8 cellular contexts compared by ENCODE assay signal in genomic region chr19:43759515-43759914, GRCh38. TPM values are rescaled to one million over a fixed set of nuclear protein-coding genes. Genes with fewer than 3 reads are reported as not detected.
DNase-seq lines count a peak whose midpoint lies in the region; ATAC-seq and TF ChIP-seq lines count a peak whose summit lies in the region.

No MANE protein-coding gene starts in this region.

- intact Hi-C loops in esophagus muscularis mucosa (cut with DNase I): no loop called here

- H3K27me3 ChIP-seq in esophagus (ENCODE audit: control insufficient read depth in 1 of 2, insufficient read depth in 2 of 2, low read length in 2 of 2): no peaks in the 10 kb centered on the region
- H3K27me3 ChIP-seq in esophagus muscularis mucosa: no peaks in the 10 kb centered on the region

- H3K4me1 ChIP-seq in esophagus (ENCODE audit: control insufficient read depth in 2 of 2, insufficient read depth in 2 of 2, low read length in 1 of 2) (peaks cover 0 to 5% of the 10 kb centered on the region in 2 donors), esophagus muscularis mucosa (peaks cover 4 to 20% (median 16%) of the 10 kb centered on the region in 4 donors)

- ATAC-seq in HG03196 (IDR thresholded peaks at IDR 0.05; ENCODE audit: unreplicated experiment) (no peak), HG02678 (IDR thresholded peaks at IDR 0.05; ENCODE audit: unreplicated experiment) (no peak)

- TF ChIP-seq CTCF in GM12864 (IDR thresholded peaks at IDR 0.05; ENCODE audit: low read depth, low read length, missing control alignments): peak; percentile 57
- TF ChIP-seq CTCF in esophagus muscularis mucosa (IDR thresholded peaks at IDR 0.05): no peak

- no peak for TF ChIP-seq POLR2A in esophagus muscularis mucosa (IDR thresholded peaks at IDR 0.05; ENCODE audit: low read depth)

- no peak overlapping the region for H3K4me3 ChIP-seq in GM12864 (ENCODE audit: low read depth, low read length)
- H3K4me3 ChIP-seq in esophagus (ENCODE audit: low read depth in 1 of 2, low read length in 2 of 2): no peak overlapping the region
- no peak overlapping the region for H3K4me3 ChIP-seq in esophagus muscularis mucosa

- H3K27ac ChIP-seq in esophagus (ENCODE audit: low read depth in 2 of 2, low read length in 1 of 2) (peak overlapping the region; percentile 76 to 87), esophagus muscularis mucosa (replicated peaks in 1 of 4) (no peak overlapping the region)

- no peaks in the 10 kb centered on the region for H3K9me3 ChIP-seq in esophagus (ENCODE audit: control insufficient read depth in 2 of 2, insufficient read depth in 1 of 2, low read depth in 1 of 2, low read length in 1 of 2)
- H3K9me3 ChIP-seq in esophagus muscularis mucosa: no peaks in the 10 kb centered on the region

- peak; percentile 92 for DNase-seq in A172 (ENCODE audit: low spot score)
- no peak for DNase-seq in GM12864 (ENCODE audit: low read depth)
- DNase-seq in RPMI7951 (ENCODE audit: low read depth): peak; percentile 94
- no peak for DNase-seq in amygdala (lab: John Stamatoyannopoulos, UW)
- DNase-seq in esophagus muscularis mucosa (ENCODE audit: extremely low spot score): no peak

- TF ChIP-seq EP300 in esophagus muscularis mucosa (IDR thresholded peaks at IDR 0.05): no peak

- 35 to 55% methylated on average over 5 of the region's 5 CpGs for WGBS in esophagus, 2 donors
- WGBS in esophagus muscularis mucosa: 67% methylated on average over 5 of the region's 5 CpGs

- H3K36me3 ChIP-seq in esophagus (ENCODE audit: control insufficient read depth in 2 of 2, insufficient read depth in 2 of 2, low read length in 1 of 2) (no peaks in the 10 kb centered on the region), esophagus muscularis mucosa (no peaks in the 10 kb centered on the region)

RNA-seq across cellular contexts. Expression of gene SMG9, which starts 4.8 kb away (rescaled TPM):
- 15.9 and 23.1 TPM in 2 replicates for total RNA-seq in A172 (2014; rRNA removed; shearing (Covaris generic))
- total RNA-seq in RPMI7951 (2014; rRNA removed; shearing (Covaris generic)): 17.0 and 39.3 TPM in 2 replicates
- polyA plus RNA-seq in esophagus: 10 to 100 TPM; 15.8 to 23.2 TPM
- 10 to 100 TPM in 3 of 4 donors, 1 to 10 TPM in 1; 7.5 to 25.6 (median 22.3) TPM for total RNA-seq in esophagus muscularis mucosa

RNA-seq across cellular contexts. Expression of gene KCNN4, which starts 21.3 kb away (rescaled TPM):
- 57.6 and 68.6 TPM in 2 replicates for total RNA-seq in A172 (2014; rRNA removed; shearing (Covaris generic))
- total RNA-seq in RPMI7951 (2014; rRNA removed; shearing (Covaris generic)): 71.6 and 126 TPM in 2 replicates
- 1 to 10 TPM; 3.9 to 4.6 TPM for polyA plus RNA-seq in esophagus
- total RNA-seq in esophagus muscularis mucosa: 1 to 10 TPM; 1.7 to 6.7 (median 1.9) TPM

RNA-seq across cellular contexts. Expression of gene LYPD5, which starts 42.7 kb away (rescaled TPM):
- 0.31 TPM in 1 of 2 replicates, not detected in the other for total RNA-seq in A172 (2014; rRNA removed; shearing (Covaris generic))
- total RNA-seq in RPMI7951 (2014; rRNA removed; shearing (Covaris generic)): 0.24 and 0.59 TPM in 2 replicates
- polyA plus RNA-seq in esophagus: 10 to 100 TPM in 1 of 2 donors, 1 to 10 TPM in 1; 3.8 to 12.3 TPM
- total RNA-seq in esophagus muscularis mucosa: 10 to 100 TPM in 1 of 4 donors, 1 to 10 TPM in 3; 2.8 to 12.0 (median 8.2) TPM

RNA-seq across cellular contexts. Expression of gene IRGC, which starts 43.6 kb away (rescaled TPM):
- not detected in 2 replicates for total RNA-seq in A172 (2014; rRNA removed; shearing (Covaris generic))
- total RNA-seq in RPMI7951 (2014; rRNA removed; shearing (Covaris generic)): not detected in 2 replicates
- polyA plus RNA-seq in esophagus: not detected
- not detected for total RNA-seq in esophagus muscularis mucosa

Comparison
In these comparisons a context has a peak if more than half of its experiments do, and no peak if none do; other contexts are left out.
1. DNase-seq: peak in A172 (single experiment) and RPMI7951 (single experiment); none in GM12864 (single experiment), amygdala (0 of 56) and esophagus muscularis mucosa (single experiment).
2. H3K27ac ChIP-seq: peak in esophagus (2 of 2); none in esophagus muscularis mucosa (0 of 4).